ENCODE assay signal across 7 cellular contexts in the genomic region with DNA sequence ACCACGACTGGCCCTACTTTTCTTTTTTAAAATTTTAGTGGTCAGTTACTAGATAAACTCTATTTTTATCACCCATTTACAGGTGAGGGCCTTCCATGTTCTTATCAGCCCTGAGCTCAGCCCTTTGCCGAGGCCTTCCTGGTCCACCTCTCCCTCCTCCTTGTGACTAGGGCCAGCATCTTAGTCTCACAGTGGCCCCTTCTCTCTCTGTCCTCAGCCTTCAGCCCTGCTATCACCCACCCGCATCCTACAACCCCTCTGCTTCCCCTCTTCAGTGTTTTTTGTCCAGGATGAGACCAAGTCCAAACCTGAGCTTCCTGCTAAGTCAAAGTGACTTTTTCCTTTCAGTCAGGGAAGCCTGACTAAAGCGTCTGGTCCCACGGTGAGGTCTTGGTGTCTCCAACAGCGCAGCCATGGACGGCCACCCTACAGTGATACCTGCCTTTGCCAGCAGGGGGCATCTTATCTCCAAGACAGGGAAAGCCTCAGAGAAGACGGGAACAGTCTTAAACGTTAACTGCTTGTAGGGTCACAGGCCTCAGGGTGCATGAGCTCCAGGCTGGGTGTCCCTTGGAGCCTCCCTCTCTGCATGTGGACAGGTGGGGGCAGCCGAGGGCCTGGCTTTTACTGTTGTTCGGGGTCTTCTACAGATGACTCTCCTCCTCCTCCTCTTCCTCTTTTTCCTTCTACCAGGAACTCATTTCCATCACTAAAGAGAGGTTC. TPM values are rescaled to one million over a fixed set of nuclear protein-coding genes. Genes with fewer than 3 reads are reported as not detected.
DNase-seq lines count a peak whose midpoint lies in the region; ATAC-seq and TF ChIP-seq lines count a peak whose summit lies in the region.

No MANE protein-coding gene starts in this region.

- peaks cover 32% of the 10 kb centered on the region for H3K4me1 Mint-ChIP-seq in activated naive CD4-positive, alpha-beta T cell treated with anti-CD3 and anti-CD28 coated beads, Interleukin-2, amount 10 ng/mL, durations not matched to agents 7 days and 5 days

- H3K36me3 Mint-ChIP-seq in activated naive CD4-positive, alpha-beta T cell treated with anti-CD3 and anti-CD28 coated beads, Interleukin-2, amount 10 ng/mL, durations not matched to agents 7 days and 5 days, result peaks cover 10% of the 10 kb centered on the region

- no peaks in the 10 kb centered on the region for H3K9me3 Mint-ChIP-seq in activated naive CD4-positive, alpha-beta T cell treated with anti-CD3 and anti-CD28 coated beads, Interleukin-2, amount 10 ng/mL, durations not matched to agents 7 days and 5 days

- ATAC-seq in HG03354 (IDR thresholded peaks at IDR 0.05; ENCODE audit: poor library complexity, severe bottlenecking, unreplicated experiment) (peak; percentile 57), left cardiac atrium (peak; percentile 77 to 79)

- H3K27me3 ChIP-seq in sigmoid colon, result no peaks in the 10 kb centered on the region

- 17 to 26% methylated on average over 11 of the region's 11 CpGs for WGBS in sigmoid colon, 2 donors

- DNase-seq in GM12864 (ENCODE audit: low read depth) (no peak), SK-MEL-5 (ENCODE audit: low read depth, low spot score) (peak; percentile 89), left cardiac atrium (peak; percentile 60), sigmoid colon (no peak), HuH-7.5 (ENCODE audit: low spot score) (no peak)
- DNase-seq in activated naive CD4-positive, alpha-beta T cell treated with anti-CD3 and anti-CD28 coated beads, Interleukin-2, amount 10 ng/mL, durations not matched to agents 7 days and 5 days, result peak; percentile 81

- no peaks in the 10 kb centered on the region for H3K27me3 Mint-ChIP-seq in activated naive CD4-positive, alpha-beta T cell treated with anti-CD3 and anti-CD28 coated beads, Interleukin-2, amount 10 ng/mL, durations not matched to agents 7 days and 5 days

- no peak overlapping the region for H3K27ac Mint-ChIP-seq in activated naive CD4-positive, alpha-beta T cell treated with anti-CD3 and anti-CD28 coated beads, Interleukin-2, amount 10 ng/mL, durations not matched to agents 7 days and 5 days

- H3K4me3 Mint-ChIP-seq in activated naive CD4-positive, alpha-beta T cell treated with anti-CD3 and anti-CD28 coated beads, Interleukin-2, amount 10 ng/mL, durations not matched to agents 7 days and 5 days, result no peak overlapping the region

- H3K4me3 ChIP-seq in GM12864 (ENCODE audit: low read depth, low read length), result no peak overlapping the region
- H3K4me3 ChIP-seq in sigmoid colon, result no peak overlapping the region

- H3K4me1 ChIP-seq in sigmoid colon, result no peaks in the 10 kb centered on the region

- TF ChIP-seq POLR2A in sigmoid colon (IDR thresholded peaks at IDR 0.05), result no peak

- H3K36me3 ChIP-seq in sigmoid colon, result no peaks in the 10 kb centered on the region

- CTCF ChIA-PET in activated naive CD4-positive, alpha-beta T cell treated with anti-CD3 and anti-CD28 coated beads, Interleukin-2, amount 10 ng/mL, durations not matched to agents 7 days and 5 days (lab: Charles Lee), result interaction anchor here (0.6 to 1.5 kb wide), 4 partner anchors 16 to 463 kb away, joined by 3 to 6 read pairs (median 4); no protein-coding TSS in a partner anchor

- in situ Hi-C loops in SK-MEL-5 (cut with HindIII; ENCODE audit: low pct_unique_long_range_greater_than_20kb, low sequenced_read_pairs), result no loop called here

- TF ChIP-seq EP300 in sigmoid colon (IDR thresholded peaks at IDR 0.05), result no peak

- intact Hi-C loops in left cardiac atrium (cut with DNase I) (no loop called here), sigmoid colon (cut with DNase I) (loop anchor here (5.0 kb wide), 1 partner anchor 461 kb away; no protein-coding TSS in a partner anchor)

- TF ChIP-seq CTCF in GM12864 (IDR thresholded peaks at IDR 0.05; ENCODE audit: low read depth, low read length, missing control alignments) (peak; percentile 75), sigmoid colon (IDR thresholded peaks at IDR 0.05) (peak in 3 of 4 experiments; percentile 47 to 57 (median 53))

- no peak overlapping the region for H3K27ac ChIP-seq in sigmoid colon

- H3K9me3 ChIP-seq in sigmoid colon, result no peaks in the 10 kb centered on the region

RNA-seq across cellular contexts. Expression of gene GAGE10, which starts 11.7 kb away (rescaled TPM):
- not detected in 2 replicates for total RNA-seq in SK-MEL-5 (2014; rRNA removed; shearing (Covaris generic))
- polyA plus RNA-seq in SK-MEL-5 (2015; cell fraction: cytosol; rRNA removed), result not detected in 2 replicates
- polyA plus RNA-seq in SK-MEL-5 (2015; cell fraction: nucleus; rRNA removed), result not detected in 2 replicates
- total RNA-seq in left cardiac atrium (not detected), sigmoid colon (not detected)
- polyA plus RNA-seq in sigmoid colon, result not detected

RNA-seq across cellular contexts. Expression of gene PPP1R3F, which starts 22.2 kb away (rescaled TPM):
- total RNA-seq in SK-MEL-5 (2014; rRNA removed; shearing (Covaris generic)), result 9.1 and 12.8 TPM in 2 replicates
- polyA plus RNA-seq in SK-MEL-5 (2015; cell fraction: cytosol; rRNA removed), result 10.7 and 13.1 TPM in 2 replicates
- 8.5 and 10.0 TPM in 2 replicates for polyA plus RNA-seq in SK-MEL-5 (2015; cell fraction: nucleus; rRNA removed)
- total RNA-seq in left cardiac atrium, result 10 to 100 TPM; 17.5 to 22.5 TPM
- 10 to 100 TPM in 2 of 4 donors, 1 to 10 TPM in 2; 8.6 to 13.7 (median 10.1) TPM for total RNA-seq in sigmoid colon
- polyA plus RNA-seq in sigmoid colon, result 1 to 10 TPM; 2.2 to 5.4 (median 3.9) TPM

RNA-seq across cellular contexts. Expression of gene FOXP3, which starts 27.3 kb away (rescaled TPM):
- 0.21 and 0.24 TPM in 2 replicates for total RNA-seq in SK-MEL-5 (2014; rRNA removed; shearing (Covaris generic))
- polyA plus RNA-seq in SK-MEL-5 (2015; cell fraction: cytosol; rRNA removed), result 0.44 and 0.95 TPM in 2 replicates
- 0.70 and 1.3 TPM in 2 replicates for polyA plus RNA-seq in SK-MEL-5 (2015; cell fraction: nucleus; rRNA removed)
- not detected for total RNA-seq in left cardiac atrium
- total RNA-seq in sigmoid colon, result not detected
- 1 to 10 TPM in 1 of 3 donors, not detected in 2; 3.1 TPM for polyA plus RNA-seq in sigmoid colon

RNA-seq across cellular contexts. Expression of gene GAGE12J, which starts 30.1 kb away (rescaled TPM):
- 37.1 TPM in 1 of 2 replicates, not detected in the other for total RNA-seq in SK-MEL-5 (2014; rRNA removed; shearing (Covaris generic))
- polyA plus RNA-seq in SK-MEL-5 (2015; cell fraction: cytosol; rRNA removed), result 0.99 and 1.6 TPM in 2 replicates
- polyA plus RNA-seq in SK-MEL-5 (2015; cell fraction: nucleus; rRNA removed), result not detected in 2 replicates
- total RNA-seq in left cardiac atrium (not detected), sigmoid colon (not detected)
- not detected for polyA plus RNA-seq in sigmoid colon

RNA-seq across cellular contexts. Expression of gene GAGE13, which starts 39.6 kb away (rescaled TPM):
- total RNA-seq in SK-MEL-5 (2014; rRNA removed; shearing (Covaris generic)), result 195 and 284 TPM in 2 replicates
- 15.6 and 27.2 TPM in 2 replicates for polyA plus RNA-seq in SK-MEL-5 (2015; cell fraction: cytosol; rRNA removed)
- 5.2 and 5.5 TPM in 2 replicates for polyA plus RNA-seq in SK-MEL-5 (2015; cell fraction: nucleus; rRNA removed)
- total RNA-seq in left cardiac atrium (not detected), sigmoid colon (not detected)
- not detected for polyA plus RNA-seq in sigmoid colon

Comparison
In these comparisons a context has a peak if more than half of its experiments do, and no peak if none do; other contexts are left out.
1. DNase-seq: peak in SK-MEL-5 (single experiment), activated naive CD4-positive, alpha-beta T cell treated with anti-CD3 and anti-CD28 coated beads, Interleukin-2, amount 10 ng/mL, durations not matched to agents 7 days and 5 days (single experiment) and left cardiac atrium (single experiment); none in GM12864 (single experiment), sigmoid colon (single experiment) and HuH-7.5 (single experiment).